In genomic region chr13:39959497-39959896, GRCh38 we compare ENCODE assay signal across 20 cellular contexts.
"Had no signal": no experiment of that assay in that cellular context is flagged by ENCODE, and none has a peak within 500 bp of the region (broad histone marks: within the 10 kb centered on the region; RNA-seq: fewer than 3 reads in every experiment).

No MANE protein-coding gene starts in this region.

- FAIRE-seq: astrocyte had no signal

- ATAC-seq: activated T-helper 17 cell treated with anti-CD3 and anti-CD28 coated beads, Interleukin-2, amount 50 U/mL, for 72 hours; left colon; mucosa of descending colon; upper lobe of right lung had no signal

- H3K9me3 ChIP-seq: colonic mucosa, esophagus squamous epithelium, mucosa of descending colon, prostate gland, stomach, thoracic aorta, upper lobe of right lung had no signal

- H3K36me3 ChIP-seq: cardiac muscle cell, colonic mucosa, esophagus squamous epithelium, prostate gland, stomach, thoracic aorta, upper lobe of right lung had no signal

- H3K4me3 ChIP-seq: cardiac muscle cell, colonic mucosa, esophagus squamous epithelium, mucosa of descending colon, prostate gland, SK-N-MC, stomach, thoracic aorta, upper lobe of right lung had no signal

- H3K4me3 Mint-ChIP-seq: nephron progenitor cell had no signal

- H3K27ac Mint-ChIP-seq: activated T-helper 17 cell treated with anti-CD3 and anti-CD28 coated beads, Interleukin-2, amount 50 U/mL, for 72 hours; nephron progenitor cell had no signal

- DNase-seq: activated naive CD4-positive, alpha-beta T cell treated with Interleukin-2 at 50 U/mL for 16 hours; activated T-cell treated with anti-CD3 and anti-CD28 coated beads for 4 hours; colonic mucosa; esophagus squamous epithelium; foreskin fibroblast; left colon; mammary epithelial cell; mucosa of descending colon; nephron progenitor cell; stimulated activated CD4-positive, alpha-beta T cell treated with anti-CD3 and anti-CD28 coated beads, Interleukin-12 subunit alpha, Interleukin-12 subunit beta, amount 100 ng/mL, for 4 hours; stimulated activated CD4-positive, alpha-beta T cell treated with anti-CD3 and anti-CD28 coated beads, Interleukin-2, amount 100 ng/mL, for 24 hours; stomach; T-helper 9 cell; upper lobe of right lung had no signal

- H3K4me1 Mint-ChIP-seq: nephron progenitor cell had no signal

- H3K9me3 Mint-ChIP-seq: activated T-helper 17 cell treated with anti-CD3 and anti-CD28 coated beads, Interleukin-2, amount 50 U/mL, for 72 hours; nephron progenitor cell had no signal

- H3K27ac ChIP-seq: cardiac muscle cell, colonic mucosa, esophagus squamous epithelium, prostate gland, SK-N-MC, stomach, thoracic aorta, upper lobe of right lung had no signal

- H3K4me1 ChIP-seq: colonic mucosa, prostate gland, stomach, upper lobe of right lung had no signal

- H3K27me3 ChIP-seq: cardiac muscle cell, colonic mucosa, esophagus squamous epithelium, stomach, upper lobe of right lung had no signal

- H3K27me3 Mint-ChIP-seq: activated T-helper 17 cell treated with anti-CD3 and anti-CD28 coated beads, Interleukin-2, amount 50 U/mL, for 72 hours had no signal
